In the genomic region with DNA sequence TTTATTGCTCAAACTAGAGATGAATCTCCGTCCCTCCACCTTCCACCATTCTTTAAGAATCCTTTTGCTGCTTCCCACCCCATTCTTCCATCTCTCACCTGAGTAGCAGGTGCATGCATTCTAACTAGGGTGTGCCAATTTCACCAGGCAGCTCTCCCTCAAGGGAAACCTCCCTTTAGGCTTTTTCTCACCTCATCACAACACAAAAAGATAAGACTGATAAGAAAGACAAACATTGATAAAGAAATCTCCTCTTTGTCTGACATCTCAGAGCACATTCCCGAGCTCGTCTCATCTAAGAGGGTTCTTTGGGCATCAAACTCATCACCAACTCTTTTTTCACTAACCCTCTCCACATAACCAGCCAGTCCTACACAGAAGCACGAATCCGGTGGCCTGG, we compare ENCODE assay signal across 1 cellular context.
TF ChIP-seq lines count a peak whose summit lies in the region.

No MANE protein-coding gene starts in this region.

TF ChIP-seq in IMR-90, 13 proteins besides CTCF, POLR2A, EP300 and RAD21 (continued from another document):
- no peak for TF ChIP-seq FOS (IDR thresholded peaks at IDR 0.05; ENCODE audit: low read depth, low read length)
- no peak for TF ChIP-seq MAFK (IDR thresholded peaks at IDR 0.05; ENCODE audit: low read depth, low read length)
- TF ChIP-seq, protein P1, sequence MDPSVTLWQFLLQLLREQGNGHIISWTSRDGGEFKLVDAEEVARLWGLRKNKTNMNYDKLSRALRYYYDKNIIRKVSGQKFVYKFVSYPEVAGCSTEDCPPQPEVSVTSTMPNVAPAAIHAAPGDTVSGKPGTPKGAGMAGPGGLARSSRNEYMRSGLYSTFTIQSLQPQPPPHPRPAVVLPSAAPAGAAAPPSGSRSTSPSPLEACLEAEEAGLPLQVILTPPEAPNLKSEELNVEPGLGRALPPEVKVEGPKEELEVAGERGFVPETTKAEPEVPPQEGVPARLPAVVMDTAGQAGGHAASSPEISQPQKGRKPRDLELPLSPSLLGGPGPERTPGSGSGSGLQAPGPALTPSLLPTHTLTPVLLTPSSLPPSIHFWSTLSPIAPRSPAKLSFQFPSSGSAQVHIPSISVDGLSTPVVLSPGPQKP (IDR thresholded peaks at IDR 0.05; ENCODE audit: borderline replicate concordance, low read depth, low read length) = no peak
- no peak for TF ChIP-seq RCOR1 (IDR thresholded peaks at IDR 0.05; ENCODE audit: insufficient replicate concordance, low read length)
- TF ChIP-seq, protein P2, sequence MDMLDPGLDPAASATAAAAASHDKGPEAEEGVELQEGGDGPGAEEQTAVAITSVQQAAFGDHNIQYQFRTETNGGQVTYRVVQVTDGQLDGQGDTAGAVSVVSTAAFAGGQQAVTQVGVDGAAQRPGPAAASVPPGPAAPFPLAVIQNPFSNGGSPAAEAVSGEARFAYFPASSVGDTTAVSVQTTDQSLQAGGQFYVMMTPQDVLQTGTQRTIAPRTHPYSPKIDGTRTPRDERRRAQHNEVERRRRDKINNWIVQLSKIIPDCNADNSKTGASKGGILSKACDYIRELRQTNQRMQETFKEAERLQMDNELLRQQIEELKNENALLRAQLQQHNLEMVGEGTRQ (IDR thresholded peaks at IDR 0.05; ENCODE audit: low read depth, low read length) = no peak
- TF ChIP-seq SMC3 (IDR thresholded peaks at IDR 0.05; ENCODE audit: low read depth, low read length) = no peak
- TF ChIP-seq CEBPB (IDR thresholded peaks at IDR 0.05; ENCODE audit: low read depth, low read length) = no peak
- no peak for TF ChIP-seq RFX5 (IDR thresholded peaks at IDR 0.05; ENCODE audit: low read depth, low read length)
- TF ChIP-seq MXI1 (IDR thresholded peaks at IDR 0.05; ENCODE audit: borderline replicate concordance, low read depth, low read length) = no peak
- TF ChIP-seq BHLHE40 (IDR thresholded peaks at IDR 0.05; ENCODE audit: low read depth, low read length) = no peak
